ENCODE assay signal across 14 cellular contexts in genomic region chr12:77625441-77625840, GRCh38.
DNase-seq lines count a peak whose midpoint lies in the region; ATAC-seq and TF ChIP-seq lines count a peak whose summit lies in the region.
"Had no signal": no experiment of that assay in that cellular context is flagged by ENCODE, and none has a peak within 500 bp of the region (broad histone marks: within the 10 kb centered on the region; RNA-seq: fewer than 3 reads in every experiment).

No MANE protein-coding gene starts in this region.

- no peaks in the 10 kb centered on the region for H3K4me1 ChIP-seq in uterus
- H3K4me1 ChIP-seq: HAP-1, left lung had no signal

- intact Hi-C loops in posterior vena cava (cut with DNase I) (no loop called here), uterus (cut with DNase I; ENCODE audit: low total_unique reads) (no loop called here)

- H3K9me3 ChIP-seq in uterus: peaks cover 0 to 5% of the 10 kb centered on the region in 2 donors
- H3K9me3 ChIP-seq: HAP-1 had no signal

- no peak for ATAC-seq in GM18519 (IDR thresholded peaks at IDR 0.05; ENCODE audit: low FRiP score, unreplicated experiment)
- ATAC-seq: K562, left lung had no signal

- H3K36me3 ChIP-seq in uterus: no peaks in the 10 kb centered on the region
- H3K36me3 ChIP-seq: HAP-1, left lung had no signal

- TF ChIP-seq CTCF in HFF-Myc (IDR thresholded peaks at IDR 0.05; ENCODE audit: low read depth, low read length, missing control alignments) (no peak), uterus (IDR thresholded peaks at IDR 0.05) (no peak)

- H3K4me3 ChIP-seq in HFF-Myc (replicated peaks; ENCODE audit: low read depth, low read length): no peak overlapping the region
- no peak overlapping the region for H3K4me3 ChIP-seq in uterus
- H3K4me3 ChIP-seq: HAP-1, K562, left lung had no signal

- no peak for TF ChIP-seq POLR2A in uterus (IDR thresholded peaks at IDR 0.05)

- DNase-seq in HFF-Myc (ENCODE audit: extremely low read depth, low read depth): peak; percentile 50
- DNase-seq in T1000 (lab: John Stamatoyannopoulos, UW): peak; percentile 58
- DNase-seq in fibroblast of the conjunctiva (ENCODE audit: low read depth): peak; percentile 89
- DNase-seq in posterior vena cava (ENCODE audit: low spot score): no peak
- no peak for DNase-seq in amygdala (lab: John Stamatoyannopoulos, UW)
- no peak for DNase-seq in uterus
- DNase-seq: activated CD4-positive, alpha-beta memory T cell treated with anti-CD3 and anti-CD28 coated beads, Interleukin-2, amount 10 ng/mL, durations not matched to agents 7 days and 5 days; activated naive CD4-positive, alpha-beta T cell; glutamatergic neuron; left lung; small intestine had no signal

- H3K27me3 ChIP-seq in uterus: no peaks in the 10 kb centered on the region
- H3K27me3 ChIP-seq: left lung had no signal

- no peak overlapping the region for H3K27ac ChIP-seq in uterus
- H3K27ac ChIP-seq: left lung had no signal

Comparison
In these comparisons a context has a peak if more than half of its experiments do, and no peak if none do; other contexts are left out.
1. DNase-seq: peak in HFF-Myc (single experiment), T1000 (single experiment) and fibroblast of the conjunctiva (single experiment); none in posterior vena cava (single experiment), amygdala (0 of 56) and uterus (0 of 2).